Comparison of ENCODE assay signal across 6 cellular contexts in the genomic region with DNA sequence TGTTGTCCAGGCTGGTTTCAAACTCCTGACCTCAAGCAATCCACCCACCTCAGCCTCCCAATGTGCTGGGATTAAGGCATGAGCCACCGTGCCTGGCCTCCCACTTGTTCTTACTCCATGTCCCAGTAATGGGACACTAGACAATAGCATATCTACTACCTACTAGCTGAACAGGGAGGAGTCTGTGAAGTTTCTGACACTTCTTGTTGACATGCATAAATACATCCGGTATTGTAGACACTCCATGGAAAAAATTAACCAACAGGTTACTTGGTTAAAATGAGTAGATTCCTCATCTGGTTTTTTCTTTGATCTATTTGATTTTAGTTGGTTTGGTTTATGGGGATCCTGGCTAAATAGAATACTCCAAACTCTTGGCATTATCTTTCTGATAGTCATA.
"Had no signal": no experiment of that assay in that cellular context is flagged by ENCODE, and none has a peak within 500 bp of the region (broad histone marks: within the 10 kb centered on the region; RNA-seq: fewer than 3 reads in every experiment).

No MANE protein-coding gene starts in this region.

- H3K4me3 Mint-ChIP-seq: GM23338, HFFc6 had no signal

- H3K4me1 Mint-ChIP-seq: IgD-negative memory B cell had no signal

- H3K27ac Mint-ChIP-seq: GM23338, HFFc6, IgD-negative memory B cell had no signal

- DNase-seq: H7, HFFc6 had no signal

- ATAC-seq: GM23338, HCT116, HepG2 had no signal
